Comparison of ENCODE assay signal across 1 cellular context in genomic region chr10:118752401-118752800, GRCh38.
TF ChIP-seq lines count a peak whose summit lies in the region.

No MANE protein-coding gene starts in this region.

TF ChIP-seq in GM12878, 131 proteins besides CTCF, POLR2A, EP300 and RAD21 (continued from another document):
- TF ChIP-seq CUX1 (IDR thresholded peaks at IDR 0.05; ENCODE audit: insufficient replicate concordance, low read depth, low read length) (no peak), SKIL (IDR thresholded peaks at IDR 0.05; ENCODE audit: low read depth, poor library complexity, severe bottlenecking) (no peak)
